ENCODE assay signal across 8 cellular contexts in genomic region chr1:92484171-92484471, GRCh38. TPM values are rescaled to one million over a fixed set of nuclear protein-coding genes. Genes with fewer than 3 reads are reported as not detected.
DNase-seq lines count a peak whose midpoint lies in the region; ATAC-seq and TF ChIP-seq lines count a peak whose summit lies in the region.

No MANE protein-coding gene starts in this region.

- no peaks in the 10 kb centered on the region for H3K9me3 Mint-ChIP-seq in T-cell

- H3K4me1 ChIP-seq in iPS-15b (ENCODE audit: control insufficient read depth, insufficient read depth, low read length), result peaks cover 5% of the 10 kb centered on the region

- H3K4me3 ChIP-seq in HFF-Myc (replicated peaks; ENCODE audit: low read depth, low read length), result 0 out of 2 replicates have a peak overlapping the region, but pooled peaks have one; percentile 4
- peak overlapping the region; percentile 65 for H3K4me3 ChIP-seq in iPS-15b (ENCODE audit: low read depth, low read length)
- peak overlapping the region; percentile 37 to 54 (median 48) for H3K4me3 ChIP-seq in skin epidermis

- no peak for TF ChIP-seq CTCF in HFF-Myc (IDR thresholded peaks at IDR 0.05; ENCODE audit: low read depth, low read length, missing control alignments)

- POLR2A ChIA-PET in T-cell (lab: Charles Lee), result interaction anchor here (0.7 to 0.9 kb wide), 2 partner anchors 12 to 57 kb away, joined by 3 to 6 read pairs; no protein-coding TSS in a partner anchor

- peak overlapping the region; percentile 85 to 95 for H3K27ac Mint-ChIP-seq in T-cell

- H3K27me3 Mint-ChIP-seq in T-cell, result peaks cover 0 to 5% of the 10 kb centered on the region in 2 donors

- peak overlapping the region; percentile 89 to 98 (median 95) for H3K4me3 Mint-ChIP-seq in T-cell

- DNase-seq in HFF-Myc (ENCODE audit: extremely low read depth, low read depth) (no peak), T-cell (no peak), G401 (ENCODE audit: low spot score) (no peak), dedifferentiated amniotic fluid mesenchymal stem cell (ENCODE audit: extremely low spot score) (no peak), NOMO-1 treated with DMSO at 0.1 percent for 48 hours (lab: John Stamatoyannopoulos, UW; ENCODE audit: unreplicated experiment) (no peak)

- H3K36me3 Mint-ChIP-seq in T-cell, result peaks cover 13% of the 10 kb centered on the region

- H3K36me3 ChIP-seq in iPS-15b (ENCODE audit: control insufficient read depth, insufficient read depth, low read length), result no peaks in the 10 kb centered on the region

- H3K27ac ChIP-seq in skin epidermis, result peak overlapping the region in 3 of 21 experiments; percentile 16 to 73 (median 41)

- H3K27me3 ChIP-seq in iPS-15b (ENCODE audit: control insufficient read depth, insufficient read depth, low read length), result peaks cover 99% of the 10 kb centered on the region

- H3K9me3 ChIP-seq in iPS-15b (ENCODE audit: control insufficient read depth, insufficient read depth, low read length), result no peaks in the 10 kb centered on the region

- CTCF ChIA-PET in T-cell (lab: Charles Lee), result interaction anchor here (0.6 to 3.8 kb wide), 8 partner anchors 9 to 988 kb away, joined by 3 to 21 read pairs (median 6); no protein-coding TSS in a partner anchor

- H3K4me1 Mint-ChIP-seq in T-cell, result peaks cover 39 to 45% (median 45%) of the 10 kb centered on the region in 3 donors

- H3K9ac ChIP-seq in iPS-15b (ENCODE audit: low read depth, low read length), result no peak overlapping the region

- in situ Hi-C loops in G401 (cut with HindIII; ENCODE audit: low sequenced_read_pairs), result no loop called here

- no peak for ATAC-seq in T-cell (replicated peaks in 1 of 4)
- ATAC-seq in GM21619 (IDR thresholded peaks at IDR 0.05; ENCODE audit: unreplicated experiment), result no peak

RNA-seq across cellular contexts. Expression of gene GFI1, which starts 2.6 kb away (rescaled TPM):
- 10 to 100 TPM; 13.8 to 25.7 (median 20.1) TPM for total RNA-seq in T-cell
- 0.31 and 1.6 TPM in 2 replicates for total RNA-seq in G401 (2014; rRNA removed; shearing (Covaris generic))

Comparison
In these comparisons a context has a peak if more than half of its experiments do, and no peak if none do; other contexts are left out.
1. H3K4me3 ChIP-seq: peak in every context shown above with its lines; median percentile 65 in iPS-15b; 48 in skin epidermis; 4 in HFF-Myc.